ENCODE assay signal across 8 cellular contexts in genomic region chr9:14692918-14693861, GRCh38. TPM values are rescaled to one million over a fixed set of nuclear protein-coding genes. Genes with fewer than 3 reads are reported as not detected.
DNase-seq lines count a peak whose midpoint lies in the region; ATAC-seq and TF ChIP-seq lines count a peak whose summit lies in the region.

A gene with protein sequence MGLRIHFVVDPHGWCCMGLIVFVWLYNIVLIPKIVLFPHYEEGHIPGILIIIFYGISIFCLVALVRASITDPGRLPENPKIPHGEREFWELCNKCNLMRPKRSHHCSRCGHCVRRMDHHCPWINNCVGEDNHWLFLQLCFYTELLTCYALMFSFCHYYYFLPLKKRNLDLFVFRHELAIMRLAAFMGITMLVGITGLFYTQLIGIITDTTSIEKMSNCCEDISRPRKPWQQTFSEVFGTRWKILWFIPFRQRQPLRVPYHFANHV (minus strand): TSS chr9:14693432. CDS start chr9:14674340, 19,092 bp downstream.

- peak within 1 kb of the TSS; percentile 44 for H3K27ac ChIP-seq in colonic mucosa

- DNase-seq in NCI-H2081 (lab: John Stamatoyannopoulos, UW) (peak; percentile 73 to 84), NCI-H2081 treated with DMSO at 0.1 percent for 48 hours (lab: John Stamatoyannopoulos, UW) (no peak), NCI-H2107 (lab: John Stamatoyannopoulos, UW) (peak; percentile 27), colonic mucosa (peak; percentile 75), left kidney (ENCODE audit: low read depth, low spot score) (peak; percentile 90)
- peak; percentile 74 for DNase-seq in activated CD4-positive, CD25-positive, alpha-beta regulatory T cell treated with anti-CD3 and anti-CD28 coated beads, Interleukin-2, amount 50 U/mL, for 72 hours
- DNase-seq in stimulated activated CD4-positive, alpha-beta T cell treated with anti-CD3 and anti-CD28 coated beads, Interleukin-2, amount 100 ng/mL, for 24 hours = peak; percentile 58 to 71

- peaks cover 4% of the 10 kb centered on the region for H3K4me1 ChIP-seq in colonic mucosa

- no peaks in the 10 kb centered on the region for H3K36me3 ChIP-seq in colonic mucosa

- H3K4me3 ChIP-seq in colonic mucosa = peak within 1 kb of the TSS; percentile 85

- intact Hi-C loops in colonic mucosa (cut with DNase I) = no loop called here

- peak; percentile 83 for ATAC-seq in HG02840 (IDR thresholded peaks at IDR 0.05; ENCODE audit: low FRiP score, unreplicated experiment)

- no peak for TF ChIP-seq CTCF in colonic mucosa (IDR thresholded peaks at IDR 0.05)

- H3K27me3 ChIP-seq in colonic mucosa = no peaks in the 10 kb centered on the region

- peak within 1 kb of the TSS; percentile 68 to 72 for H3K9ac ChIP-seq in colonic mucosa (ENCODE audit: low read depth in 2 of 2, low read length in 2 of 2)

- H3K9me3 ChIP-seq in colonic mucosa = no peaks in the 10 kb centered on the region

RNA-seq across cellular contexts. Expression of the gene that starts here (rescaled TPM):
- total RNA-seq in colonic mucosa = 10 to 100 TPM in 1 of 2 donors, 1 to 10 TPM in 1; 9.0 to 14.1 TPM
